8 cellular contexts compared by ENCODE assay signal in the genomic region with DNA sequence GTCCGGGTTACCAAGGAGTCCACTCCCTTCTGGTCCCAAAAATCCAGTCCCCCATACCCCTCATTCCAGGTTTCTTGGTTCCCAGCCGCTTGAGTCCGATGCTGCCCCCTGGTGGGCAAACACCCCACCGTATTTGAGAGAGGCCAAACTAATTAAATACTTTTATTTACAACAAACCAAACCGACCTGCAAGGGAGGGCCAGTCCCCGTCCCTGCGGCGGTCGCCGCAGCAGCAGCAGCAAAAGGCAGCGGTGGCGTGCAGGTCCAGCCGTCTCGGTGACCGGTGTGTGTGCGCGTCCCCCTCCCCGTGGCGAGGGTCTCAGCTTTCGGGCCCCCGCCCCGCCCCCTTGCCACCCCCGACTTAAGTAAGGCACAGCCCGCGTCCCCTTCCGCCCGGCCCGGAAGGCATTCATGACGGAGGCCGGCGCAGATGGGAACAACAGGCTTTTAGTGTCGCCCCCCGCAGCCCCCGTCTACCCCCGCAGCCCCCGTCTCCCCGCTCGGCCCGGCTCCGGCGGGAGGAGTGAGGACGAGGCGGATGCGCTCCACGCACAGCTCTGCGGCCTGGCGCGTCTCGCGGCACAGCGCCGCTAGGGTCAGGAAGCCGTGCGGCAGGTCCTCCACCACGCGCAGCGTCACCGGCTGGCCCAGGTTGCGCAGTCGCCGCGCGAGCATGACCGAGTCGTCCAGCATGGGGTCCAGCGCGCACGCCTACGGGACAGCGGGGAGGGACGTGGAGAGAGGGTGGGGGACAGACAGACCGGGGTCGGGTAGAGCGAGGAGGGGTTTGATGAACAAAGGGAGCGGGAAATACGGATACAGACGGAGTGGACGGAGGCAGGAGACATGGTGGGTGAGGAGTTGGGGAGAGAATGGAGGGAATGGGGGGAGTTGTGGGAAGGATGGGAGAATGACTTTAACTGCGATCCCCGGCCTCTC. TPM values are rescaled to one million over a fixed set of nuclear protein-coding genes. Genes with fewer than 3 reads are reported as not detected.
DNase-seq lines count a peak whose midpoint lies in the region; ATAC-seq, FAIRE-seq and TF ChIP-seq lines count a peak whose summit lies in the region.

No MANE protein-coding gene starts in this region.

- FAIRE-seq in keratinocyte (lab: Jason Lieb, UNC): peak; percentile 34

- peak; percentile 39 for TF ChIP-seq POLR2A in GM15510 (IDR thresholded peaks at IDR 0.05; ENCODE audit: borderline replicate concordance, extremely low read depth, insufficient read length)

- no peak for ATAC-seq in HG03045 (IDR thresholded peaks at IDR 0.05; ENCODE audit: unreplicated experiment)
- ATAC-seq in HG02623 (IDR thresholded peaks at IDR 0.05; ENCODE audit: unreplicated experiment): no peak

- DNase-seq in NCI-H2107 treated with DMSO at 0.1 percent for 48 hours (lab: John Stamatoyannopoulos, UW; ENCODE audit: unreplicated experiment) (peak; percentile 14), caudate nucleus (lab: John Stamatoyannopoulos, UW) (peak in 56 of 61 donors; percentile 14 to 81 (median 58)), keratinocyte (ENCODE audit: low read depth, low spot score) (no peak)
- DNase-seq in activated CD4-positive, CD25-positive, alpha-beta regulatory T cell (lab: John Stamatoyannopoulos, UW): peak; percentile 52 to 70 (median 56)
- peak; percentile 35 to 74 for DNase-seq in stimulated activated CD4-positive, alpha-beta T cell treated with anti-CD3 and anti-CD28 coated beads, Interleukin-12 subunit alpha, Interleukin-12 subunit beta, amount 100 ng/mL, for 24 hours (ENCODE audit: low read depth in 2 of 2)

- peaks cover 3 to 4% of the 10 kb centered on the region in 2 experiments for H3K36me3 ChIP-seq in keratinocyte (ENCODE audit: control insufficient read depth in 2 of 2, extremely low read depth in 1 of 2, insufficient read depth in 2 of 2, low read length in 2 of 2)

- peaks cover 14% of the 10 kb centered on the region for H3K4me1 ChIP-seq in keratinocyte (ENCODE audit: control insufficient read depth, extremely low read depth, insufficient read depth, low read length)

- peak overlapping the region in 1 of 3 experiments; percentile 26 for H3K4me3 ChIP-seq in keratinocyte (ENCODE audit: control insufficient read depth in 2 of 3, extremely low read depth in 1 of 3, insufficient read depth in 2 of 3, low read depth in 1 of 3, low read length in 3 of 3)

- H3K27ac ChIP-seq in caudate nucleus (ENCODE audit: low read depth, low read length) (peak overlapping the region; percentile 70), keratinocyte (ENCODE audit: control insufficient read depth, insufficient read depth, low read length) (no peak overlapping the region)

- no peaks in the 10 kb centered on the region for H4K20me1 ChIP-seq in keratinocyte (ENCODE audit: control insufficient read depth, extremely low read depth, insufficient read depth, low read length)

- no peaks in the 10 kb centered on the region for H3K27me3 ChIP-seq in keratinocyte (ENCODE audit: control insufficient read depth, extremely low read depth, insufficient read depth, low read length)

- peak overlapping the region; percentile 28 for H3K9ac ChIP-seq in keratinocyte (ENCODE audit: control insufficient read depth, extremely low read depth, insufficient read depth, low read length)

- TF ChIP-seq CTCF in keratinocyte (optimal IDR thresholded peaks at IDR 0.05 in 1 of 3, IDR thresholded peaks at IDR 0.05 in 1 of 3, conservative IDR thresholded peaks at IDR 0.05 in 1 of 3; ENCODE audit: extremely low read depth in 1 of 3, insufficient read depth in 2 of 3, low read length in 3 of 3): peak; percentile 63 to 78 (median 77)

- H3K4me2 ChIP-seq in keratinocyte (ENCODE audit: control insufficient read depth, extremely low read depth, insufficient read depth, low read depth, low read length): peak overlapping the region; percentile 60

- H3K9me3 ChIP-seq in keratinocyte (ENCODE audit: control insufficient read depth, low read depth, low read length): no peaks in the 10 kb centered on the region

- dilution Hi-C loops in keratinocyte (cut with MboI; ENCODE audit: extremely low pct_ligation_motif_present, low sequenced_read_pairs): no loop called here

- H2AFZ ChIP-seq in keratinocyte (ENCODE audit: control insufficient read depth, low read length): peak overlapping the region; percentile 23

- H3K79me2 ChIP-seq in keratinocyte (ENCODE audit: control insufficient read depth, insufficient read depth, low read length): peaks cover 9% of the 10 kb centered on the region

- no peaks in the 10 kb centered on the region for H3K9me1 ChIP-seq in keratinocyte (ENCODE audit: control insufficient read depth, extremely low read depth, insufficient read depth, low read length)

RNA-seq across cellular contexts. Expression of gene CNFN, which starts 11.5 kb away (rescaled TPM):
- 3.0 to 10.2 TPM (median 5.1 TPM) in 3 replicates for polyA plus RNA-seq in keratinocyte
- 236 TPM for polyA plus RNA-seq in keratinocyte (2011; ENCODE audit: low read depth)
- polyA plus RNA-seq in keratinocyte (2011; cell fraction: cytosol; rRNA removed): 16.6 and 17.5 TPM in 2 replicates
- polyA plus RNA-seq in keratinocyte (2011; cell fraction: nucleus; rRNA removed): 15.5 and 16.8 TPM in 2 replicates
- polyA plus RNA-seq in keratinocyte (2012; ENCODE audit: low replicate concordance): 22.8 and 1,581 TPM in 2 replicates
- polyA minus RNA-seq in keratinocyte: 13.3 to 49.5 TPM (median 16.7 TPM) in 3 replicates
- polyA minus RNA-seq in keratinocyte (2011; cell fraction: cytosol; rRNA and poly(A)+ RNA removed): 22.8 TPM
- 8.8 and 18.3 TPM in 2 replicates for polyA minus RNA-seq in keratinocyte (2011; cell fraction: nucleus; rRNA and poly(A)+ RNA removed)

RNA-seq across cellular contexts. Expression of gene LIPE, which starts 25.6 kb away (rescaled TPM):
- polyA plus RNA-seq in keratinocyte: 5.0 to 9.1 TPM (median 6.1 TPM) in 3 replicates
- polyA plus RNA-seq in keratinocyte (2011; ENCODE audit: low read depth): 0.54 TPM
- polyA plus RNA-seq in keratinocyte (2011; cell fraction: cytosol; rRNA removed): 4.5 and 7.6 TPM in 2 replicates
- polyA plus RNA-seq in keratinocyte (2011; cell fraction: nucleus; rRNA removed): 9.3 and 13.8 TPM in 2 replicates
- 4.8 and 12.6 TPM in 2 replicates for polyA plus RNA-seq in keratinocyte (2012; ENCODE audit: low replicate concordance)
- polyA minus RNA-seq in keratinocyte: 4.4 to 20.7 TPM (median 6.2 TPM) in 3 replicates
- 12.1 TPM for polyA minus RNA-seq in keratinocyte (2011; cell fraction: cytosol; rRNA and poly(A)+ RNA removed)
- 6.1 and 9.8 TPM in 2 replicates for polyA minus RNA-seq in keratinocyte (2011; cell fraction: nucleus; rRNA and poly(A)+ RNA removed)

RNA-seq across cellular contexts. Expression of gene CXCL17, which starts 41.1 kb away (rescaled TPM):
- 0.06 TPM in 1 of 3 replicates, not detected in the others for polyA plus RNA-seq in keratinocyte
- polyA plus RNA-seq in keratinocyte (2011; ENCODE audit: low read depth): not detected
- not detected in 2 replicates for polyA plus RNA-seq in keratinocyte (2011; cell fraction: cytosol; rRNA removed)
- polyA plus RNA-seq in keratinocyte (2011; cell fraction: nucleus; rRNA removed): not detected in 2 replicates
- polyA plus RNA-seq in keratinocyte (2012; ENCODE audit: low replicate concordance): 0.85 TPM in 1 of 2 replicates, not detected in the other
- not detected in 3 replicates for polyA minus RNA-seq in keratinocyte
- polyA minus RNA-seq in keratinocyte (2011; cell fraction: cytosol; rRNA and poly(A)+ RNA removed): not detected
- not detected in 2 replicates for polyA minus RNA-seq in keratinocyte (2011; cell fraction: nucleus; rRNA and poly(A)+ RNA removed)
